ENCODE assay signal across 14 cellular contexts in the genomic region with DNA sequence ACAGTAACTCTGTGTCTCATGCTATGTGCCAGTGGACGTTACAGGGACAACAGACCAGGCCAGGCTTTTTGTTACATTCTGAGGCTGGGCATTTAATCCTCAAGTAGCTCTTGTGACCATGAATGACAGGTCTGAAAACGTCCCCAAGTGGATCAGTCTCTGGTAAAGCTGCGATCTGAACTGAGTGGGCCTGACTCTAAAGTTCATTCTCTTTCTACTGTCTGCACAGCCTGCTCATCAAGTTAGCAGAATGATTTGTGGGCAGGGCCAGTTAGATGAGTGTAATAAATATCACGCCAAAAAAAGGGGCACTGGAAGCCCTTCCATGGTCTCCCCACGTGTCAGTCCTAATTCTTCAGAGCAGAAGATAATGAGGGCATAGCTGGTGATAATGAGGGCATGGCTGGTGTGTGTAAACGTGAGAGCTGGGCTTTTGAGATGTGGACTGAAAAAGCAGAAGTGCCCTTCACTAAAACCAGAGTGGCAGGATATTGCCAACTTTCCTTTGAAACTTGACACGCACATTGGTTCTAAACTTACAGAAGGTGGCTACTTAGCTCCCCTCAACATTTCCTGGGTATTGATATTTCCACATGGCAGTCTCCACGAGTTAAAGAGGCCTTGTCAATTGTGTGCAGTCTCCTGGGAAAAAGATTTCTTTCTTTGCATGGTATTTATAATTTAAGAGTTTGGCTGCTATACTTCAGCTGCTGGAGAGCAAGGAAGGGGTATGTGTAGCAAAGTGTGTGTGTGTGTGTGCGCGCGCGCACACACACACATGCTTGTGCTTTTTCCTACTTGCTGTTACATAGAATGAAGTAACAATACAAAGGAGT.
DNase-seq lines count a peak whose midpoint lies in the region; ATAC-seq, FAIRE-seq and TF ChIP-seq lines count a peak whose summit lies in the region.
"Had no signal": no experiment of that assay in that cellular context is flagged by ENCODE, and none has a peak within 500 bp of the region (broad histone marks: within the 10 kb centered on the region; RNA-seq: fewer than 3 reads in every experiment).

No MANE protein-coding gene starts in this region.

- no TSS peak for BruUV-seq in HepG2 (replicated peaks; lab: Mats Ljungman, UMichigan)

- DNase-seq in NCI-H510A treated with DMSO at 0.1 percent for 48 hours (lab: John Stamatoyannopoulos, UW) (peak; percentile 84), left kidney (ENCODE audit: low read depth, low spot score) (peak; percentile 51), HepG2 (ENCODE audit: low spot score) (no peak), SW480 (ENCODE audit: low spot score) (no peak)
- no peak for DNase-seq in stimulated activated effector memory CD8-positive, alpha-beta T cell treated with anti-CD3 and anti-CD28 coated beads, Interleukin-12 subunit alpha, Interleukin-12 subunit beta, amount 100 ng/mL, for 72 hours (ENCODE audit: low spot score in 2 of 2)
- DNase-seq in effector CD4-positive, alpha-beta T cell: no peak
- DNase-seq: CD4-positive, alpha-beta T cell; gastrocnemius medialis; mesenchymal stem cell; NCI-H526 treated with DMSO at 0.1 percent for 48 hours had no signal

- no peaks in the 10 kb centered on the region for H3K4me1 ChIP-seq in HepG2 (ENCODE audit: insufficient read depth, low read length)
- H3K4me1 ChIP-seq: gastrocnemius medialis had no signal

- H3K4me2 ChIP-seq in HepG2 (ENCODE audit: low read depth, low read length): no peak overlapping the region

- H3K27ac ChIP-seq in HepG2 (ENCODE audit: extremely low read length, insufficient read depth, low read length): no peak overlapping the region
- H3K27ac ChIP-seq: gastrocnemius medialis had no signal

- TF ChIP-seq POLR2A in HepG2 (IDR thresholded peaks at IDR 0.05; ENCODE audit: insufficient read depth in 1 of 2, low read depth in 2 of 2, low read length in 2 of 2): no peak

- no peak for TF ChIP-seq RAD21 in HepG2 (CRISPR knock-in tag; IDR thresholded peaks at IDR 0.05)

- 45% methylated on average over 12 of the region's 12 CpGs for WGBS in HepG2 (ENCODE audit: low lambda C conversion rate)

- H3K4me1 Mint-ChIP-seq in stimulated activated effector memory CD8-positive, alpha-beta T cell treated with anti-CD3 and anti-CD28 coated beads, Interleukin-12 subunit alpha, Interleukin-12 subunit beta, amount 100 ng/mL, for 72 hours: peaks cover 12% of the 10 kb centered on the region

- no peak for TF ChIP-seq EP300 in HepG2 (IDR thresholded peaks at IDR 0.05; ENCODE audit: low read depth in 2 of 2, low read length in 2 of 2)
- no peak for TF ChIP-seq EP300 in HepG2 (CRISPR knock-in tag; IDR thresholded peaks at IDR 0.05; ENCODE audit: borderline replicate concordance)

- no peak for FAIRE-seq in HepG2 (lab: Jason Lieb, UNC)
- FAIRE-seq: TTC549 had no signal

- no peaks in the 10 kb centered on the region for H4K20me1 ChIP-seq in HepG2 (ENCODE audit: insufficient read depth, low read length)

- TF ChIP-seq CTCF in HepG2 (CRISPR knock-in tag; IDR thresholded peaks at IDR 0.05): no peak

- H3K36me3 Mint-ChIP-seq in stimulated activated effector memory CD8-positive, alpha-beta T cell treated with anti-CD3 and anti-CD28 coated beads, Interleukin-12 subunit alpha, Interleukin-12 subunit beta, amount 100 ng/mL, for 72 hours: peaks cover 37% of the 10 kb centered on the region

- H3K79me2 ChIP-seq in HepG2 (ENCODE audit: insufficient read depth, low read length): no peaks in the 10 kb centered on the region

- no peak overlapping the region for H3K4me3 ChIP-seq in HepG2 (replicated peaks in 1 of 3; ENCODE audit: insufficient read depth in 1 of 3, low read depth in 2 of 3, low read length in 3 of 3)
- H3K4me3 ChIP-seq: gastrocnemius medialis had no signal

- H3K27ac Mint-ChIP-seq in stimulated activated effector memory CD8-positive, alpha-beta T cell treated with anti-CD3 and anti-CD28 coated beads, Interleukin-12 subunit alpha, Interleukin-12 subunit beta, amount 100 ng/mL, for 72 hours: no peak overlapping the region
- H3K27ac Mint-ChIP-seq: CD4-positive, alpha-beta T cell had no signal

- intact Hi-C loops in HepG2 (cut with micrococcal nuclease; ENCODE audit: unreplicated experiment): no loop called here

- H2AFZ ChIP-seq in HepG2 (ENCODE audit: low read length): no peak overlapping the region

- in situ Hi-C loops in HepG2 (cut with HindIII; ENCODE audit: extremely low pct_ligation_motif_present, low pct_unique_long_range_greater_than_20kb): no loop called here

- POLR2A ChIA-PET in HepG2 (lab: Yijun Ruan, JAX): no interaction called here

- no peak overlapping the region for H3K4me3 Mint-ChIP-seq in stimulated activated effector memory CD8-positive, alpha-beta T cell treated with anti-CD3 and anti-CD28 coated beads, Interleukin-12 subunit alpha, Interleukin-12 subunit beta, amount 100 ng/mL, for 72 hours
- H3K4me3 Mint-ChIP-seq: activated T-helper 17 cell treated with anti-CD3 and anti-CD28 coated beads, Interleukin-2, amount 50 U/mL, for 72 hours; CD4-positive, alpha-beta T cell had no signal

- no peaks in the 10 kb centered on the region for H3K9me3 ChIP-seq in HepG2 (ENCODE audit: low read length)
- H3K9me3 ChIP-seq: gastrocnemius medialis had no signal

- no peak overlapping the region for H3K9ac ChIP-seq in HepG2 (ENCODE audit: insufficient read depth, low read depth, low read length)

- CTCF ChIA-PET in HepG2 (lab: Yijun Ruan, JAX; ENCODE audit: low intra/inter-chr PET ratio, low total read pairs): no interaction called here

- no peaks in the 10 kb centered on the region for H3K9me3 Mint-ChIP-seq in stimulated activated effector memory CD8-positive, alpha-beta T cell treated with anti-CD3 and anti-CD28 coated beads, Interleukin-12 subunit alpha, Interleukin-12 subunit beta, amount 100 ng/mL, for 72 hours
- H3K9me3 Mint-ChIP-seq: activated T-helper 17 cell treated with anti-CD3 and anti-CD28 coated beads, Interleukin-2, amount 50 U/mL, for 72 hours; CD4-positive, alpha-beta T cell had no signal

- ATAC-seq in GM18498 (IDR thresholded peaks at IDR 0.05; ENCODE audit: unreplicated experiment) (peak; percentile 82), HG03432 (IDR thresholded peaks at IDR 0.05; ENCODE audit: unreplicated experiment) (peak; percentile 59), HepG2 (no peak; the same call in 2 of the 3 replicates)
- ATAC-seq in stimulated activated effector memory CD8-positive, alpha-beta T cell treated with anti-CD3 and anti-CD28 coated beads, Interleukin-12 subunit alpha, Interleukin-12 subunit beta, amount 100 ng/mL, for 72 hours: no peak
- ATAC-seq: activated T-helper 17 cell treated with anti-CD3 and anti-CD28 coated beads, Interleukin-2, amount 50 U/mL, for 72 hours; gastrocnemius medialis had no signal

- H3K36me3 ChIP-seq in HepG2 (replicated peaks in 1 of 2; ENCODE audit: control insufficient read depth in 1 of 2, insufficient read depth in 2 of 2, low read length in 2 of 2): no peaks in the 10 kb centered on the region
- H3K36me3 ChIP-seq: gastrocnemius medialis had no signal

- H3K27me3 ChIP-seq in HepG2 (ENCODE audit: control insufficient read depth in 1 of 2, insufficient read depth in 2 of 2, low read length in 2 of 2): peaks cover 0 to 15% of the 10 kb centered on the region in 2 experiments; a peak in 2 of 5 replicates
- H3K27me3 ChIP-seq: gastrocnemius medialis had no signal

TF ChIP-seq in HepG2, 621 proteins besides CTCF, POLR2A, EP300 and RAD21 (continues in another document):
- no peak for TF ChIP-seq HES4 (CRISPR knock-in tag; IDR thresholded peaks at IDR 0.05; ENCODE audit: borderline replicate concordance)
- TF ChIP-seq SMARCE1 (IDR thresholded peaks at IDR 0.05; ENCODE audit: borderline replicate concordance): no peak
- TF ChIP-seq ZNF782 (CRISPR knock-in tag; IDR thresholded peaks at IDR 0.05; ENCODE audit: borderline replicate concordance): no peak
- TF ChIP-seq ZSCAN29 (CRISPR knock-in tag; conservative IDR thresholded peaks at IDR 0.05): no peak
- TF ChIP-seq CBX2 (IDR thresholded peaks at IDR 0.05; ENCODE audit: low read depth, low read length): no peak
- TF ChIP-seq CBX2 (CRISPR knock-in tag; IDR thresholded peaks at IDR 0.05; ENCODE audit: low read depth): no peak
- TF ChIP-seq ZNF350 (CRISPR knock-in tag; IDR thresholded peaks at IDR 0.05; ENCODE audit: borderline replicate concordance, low read depth): no peak
- TF ChIP-seq ZNF124 (CRISPR knock-in tag; IDR thresholded peaks at IDR 0.05): no peak
- no peak for TF ChIP-seq ZFP82 (CRISPR knock-in tag; IDR thresholded peaks at IDR 0.05; ENCODE audit: borderline replicate concordance)
- no peak for TF ChIP-seq TRAFD1 (CRISPR knock-in tag; IDR thresholded peaks at IDR 0.05; ENCODE audit: borderline replicate concordance)
- no peak for TF ChIP-seq KLF12 (CRISPR knock-in tag; IDR thresholded peaks at IDR 0.05; ENCODE audit: borderline replicate concordance)
- TF ChIP-seq SAP130 (CRISPR knock-in tag; IDR thresholded peaks at IDR 0.05; ENCODE audit: low read depth): no peak
- TF ChIP-seq BRCA1 (CRISPR knock-in tag; IDR thresholded peaks at IDR 0.05): no peak
- TF ChIP-seq, protein P1, sequence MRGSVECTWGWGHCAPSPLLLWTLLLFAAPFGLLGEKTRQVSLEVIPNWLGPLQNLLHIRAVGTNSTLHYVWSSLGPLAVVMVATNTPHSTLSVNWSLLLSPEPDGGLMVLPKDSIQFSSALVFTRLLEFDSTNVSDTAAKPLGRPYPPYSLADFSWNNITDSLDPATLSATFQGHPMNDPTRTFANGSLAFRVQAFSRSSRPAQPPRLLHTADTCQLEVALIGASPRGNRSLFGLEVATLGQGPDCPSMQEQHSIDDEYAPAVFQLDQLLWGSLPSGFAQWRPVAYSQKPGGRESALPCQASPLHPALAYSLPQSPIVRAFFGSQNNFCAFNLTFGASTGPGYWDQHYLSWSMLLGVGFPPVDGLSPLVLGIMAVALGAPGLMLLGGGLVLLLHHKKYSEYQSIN (CRISPR knock-in tag; IDR thresholded peaks at IDR 0.05; ENCODE audit: borderline replicate concordance): no peak
- TF ChIP-seq TCF7 (IDR thresholded peaks at IDR 0.05; ENCODE audit: low read depth): no peak
- no peak for TF ChIP-seq EZH2 (conservative IDR thresholded peaks at IDR 0.05; ENCODE audit: low read depth, low read length)
- no peak for TF ChIP-seq ZNF563 (CRISPR knock-in tag; IDR thresholded peaks at IDR 0.05)

Comparison
In these comparisons a context has a peak if more than half of its experiments do, and no peak if none do; other contexts are left out.
1. ATAC-seq: peak in GM18498 (single experiment) and HG03432 (single experiment); none in HepG2 (single experiment) and stimulated activated effector memory CD8-positive, alpha-beta T cell treated with anti-CD3 and anti-CD28 coated beads, Interleukin-12 subunit alpha, Interleukin-12 subunit beta, amount 100 ng/mL, for 72 hours (single experiment).
2. DNase-seq: peak in NCI-H510A treated with DMSO at 0.1 percent for 48 hours (single experiment) and left kidney (single experiment); none in HepG2 (single experiment), stimulated activated effector memory CD8-positive, alpha-beta T cell treated with anti-CD3 and anti-CD28 coated beads, Interleukin-12 subunit alpha, Interleukin-12 subunit beta, amount 100 ng/mL, for 72 hours (0 of 2), SW480 (single experiment) and effector CD4-positive, alpha-beta T cell (single experiment).